Comparison of ENCODE assay signal across 8 cellular contexts in the genomic region with DNA sequence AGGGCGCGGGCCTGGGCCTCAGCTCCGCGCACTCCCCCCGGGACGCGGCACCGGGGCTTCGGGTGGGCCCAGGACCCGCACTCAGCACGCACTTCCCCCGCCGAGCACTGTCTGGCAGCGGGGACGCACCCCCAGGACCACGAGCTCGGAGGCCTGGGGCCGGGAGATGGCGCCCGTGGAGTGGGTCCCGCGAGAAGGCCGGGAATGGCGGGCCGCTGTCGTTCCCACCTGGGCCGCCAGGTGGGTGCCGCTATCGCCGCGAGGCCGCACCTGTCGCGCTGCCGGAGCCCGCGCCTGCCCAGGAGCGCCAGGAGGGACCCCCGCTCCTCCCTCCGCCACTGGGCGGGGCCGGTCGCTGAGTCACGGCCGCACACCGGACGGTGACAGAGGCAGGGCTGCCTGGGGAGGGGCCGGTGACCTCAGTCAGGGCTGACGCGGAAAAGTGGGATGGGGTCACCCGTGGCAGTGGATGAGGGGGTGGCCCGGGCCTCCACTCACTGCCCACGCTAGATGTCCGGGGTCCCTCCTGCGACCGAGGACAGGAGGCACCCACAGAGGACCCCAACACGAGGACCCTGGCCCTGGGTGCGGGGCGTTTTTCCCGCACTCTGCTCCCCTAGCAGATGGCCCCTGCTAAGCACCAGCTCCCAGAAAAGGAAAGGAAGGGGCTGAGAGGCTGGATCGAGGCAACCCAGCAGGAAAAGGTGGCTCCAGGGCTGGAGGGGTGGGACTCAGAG. TPM values are rescaled to one million over a fixed set of nuclear protein-coding genes. Genes with fewer than 3 reads are reported as not detected.
DNase-seq lines count a peak whose midpoint lies in the region; ATAC-seq and TF ChIP-seq lines count a peak whose summit lies in the region.

No MANE protein-coding gene starts in this region.

- intact Hi-C loops in left ventricle myocardium superior (cut with micrococcal nuclease): no loop called here

- H3K27ac ChIP-seq in skeletal muscle tissue (ENCODE audit: low read depth, low read length): no peak overlapping the region

- peak overlapping the region; percentile 30 to 49 (median 46) for H3K4me3 ChIP-seq in skeletal muscle tissue (ENCODE audit: low read length in 3 of 3)

- H3K9ac ChIP-seq in skeletal muscle tissue (ENCODE audit: low read depth in 1 of 3, low read length in 3 of 3): peak overlapping the region in 2 of 3 donors; percentile 50 to 57

- in situ Hi-C loops in GM13976 (cut with MboI; ENCODE audit: low sequenced_read_pairs, unreplicated experiment): no loop called here

- CTCF ChIA-PET in HEK293T (lab: Yijun Ruan, JAX): no interaction called here

- H3K36me3 ChIP-seq in skeletal muscle tissue (ENCODE audit: control insufficient read depth in 3 of 3, insufficient read depth in 3 of 3, low read length in 3 of 3): no peaks in the 10 kb centered on the region

- peak; percentile 36 for TF ChIP-seq CTCF in GM13976 (IDR thresholded peaks at IDR 0.05; ENCODE audit: borderline replicate concordance, control extremely low read depth, extremely low read depth, insufficient read depth, missing control alignments)

- peaks cover 43 to 59% (median 47%) of the 10 kb centered on the region in 3 donors for H3K4me1 ChIP-seq in skeletal muscle tissue (ENCODE audit: control insufficient read depth in 3 of 3, insufficient read depth in 3 of 3, low read length in 3 of 3)

- ATAC-seq in left ventricle myocardium superior: peak; percentile 6

- H3K27me3 ChIP-seq in skeletal muscle tissue (ENCODE audit: control insufficient read depth in 3 of 3, insufficient read depth in 3 of 3, low read length in 3 of 3): peaks cover 22 to 51% (median 31%) of the 10 kb centered on the region in 3 donors

- POLR2A ChIA-PET in HEK293T (lab: Yijun Ruan, JAX): interaction anchor here (1.8 kb wide), 1 partner anchor 33 kb away, joined by 6 read pairs; the partner anchor contains the start of gene FAAP100

- peak; percentile 83 for DNase-seq in GM13976 (ENCODE audit: low spot score)
- peak; percentile 75 for DNase-seq in NCI-H774 (lab: John Stamatoyannopoulos, UW)
- peak; percentile 52 for DNase-seq in activated gamma-delta T cell treated with anti-CD3 and anti-CD28 coated beads, Interleukin-2, amount 50 U/mL, for 16 hours (ENCODE audit: low read depth)
- DNase-seq in left ventricle myocardium superior: peak; percentile 57
- DNase-seq in HEK293T (ENCODE audit: extremely low spot score): no peak
- DNase-seq in AG08396 (ENCODE audit: low spot score): no peak
- no peak for DNase-seq in dedifferentiated amniotic fluid mesenchymal stem cell (ENCODE audit: extremely low spot score)

- H3K9me3 ChIP-seq in skeletal muscle tissue (ENCODE audit: control insufficient read depth in 3 of 3, low read length in 3 of 3): no peaks in the 10 kb centered on the region

TF ChIP-seq in HEK293T, 16 proteins besides CTCF, POLR2A, EP300 and RAD21:
- no peak for TF ChIP-seq L3MBTL2 (conservative IDR thresholded peaks at IDR 0.05)
- TF ChIP-seq BHLHE40 (IDR thresholded peaks at IDR 0.05; ENCODE audit: borderline replicate concordance): no peak
- TF ChIP-seq ELF4 (IDR thresholded peaks at IDR 0.05): no peak
- no peak for TF ChIP-seq HDGF (IDR thresholded peaks at IDR 0.05; ENCODE audit: borderline replicate concordance)

RNA-seq across cellular contexts. Expression of gene ACTG1, which starts 6.9 kb away (rescaled TPM):
- total RNA-seq in left ventricle myocardium superior (357 TPM), skeletal muscle tissue (1,613 TPM)

RNA-seq across cellular contexts. Expression of gene FSCN2, which starts 8.7 kb away (rescaled TPM):
- total RNA-seq in left ventricle myocardium superior (0.50 TPM), skeletal muscle tissue (1.0 TPM)

RNA-seq across cellular contexts. Expression of gene FAAP100, which starts 32.7 kb away (rescaled TPM):
- total RNA-seq in left ventricle myocardium superior: 15.4 TPM
- 7.8 TPM for total RNA-seq in skeletal muscle tissue

Comparison
In these comparisons a context has a peak if more than half of its experiments do, and no peak if none do; other contexts are left out.
1. DNase-seq: peak in GM13976 (single experiment), NCI-H774 (single experiment), activated gamma-delta T cell treated with anti-CD3 and anti-CD28 coated beads, Interleukin-2, amount 50 U/mL, for 16 hours (single experiment) and left ventricle myocardium superior (single experiment); none in HEK293T (single experiment), AG08396 (single experiment) and dedifferentiated amniotic fluid mesenchymal stem cell (single experiment).